In genomic region chr17:56172517-56172982, GRCh38 we compare ENCODE assay signal across 13 cellular contexts. TPM values are rescaled to one million over a fixed set of nuclear protein-coding genes. Genes with fewer than 3 reads are reported as not detected.
DNase-seq lines count a peak whose midpoint lies in the region; ATAC-seq and TF ChIP-seq lines count a peak whose summit lies in the region.
"Had no signal": no experiment of that assay in that cellular context is flagged by ENCODE, and none has a peak within 500 bp of the region (broad histone marks: within the 10 kb centered on the region; RNA-seq: fewer than 3 reads in every experiment).

No MANE protein-coding gene starts in this region.

- in situ Hi-C loops in G401 (cut with HindIII; ENCODE audit: low sequenced_read_pairs), result no loop called here

- H3K9me3 ChIP-seq in right atrium auricular region (no peaks in the 10 kb centered on the region), lower lobe of right lung (no peaks in the 10 kb centered on the region), suprapubic skin (no peaks in the 10 kb centered on the region)
- H3K9me3 ChIP-seq: body of pancreas had no signal

- WGBS in suprapubic skin, result 30% methylated on average over 5 of the region's 5 CpGs

- H3K27ac Mint-ChIP-seq in Calu3 (ENCODE audit: unreplicated experiment), result no peak overlapping the region

- CTCF ChIA-PET in Calu3 (lab: Charles Lee), result no interaction called here

- H3K27me3 Mint-ChIP-seq in Calu3 (ENCODE audit: unreplicated experiment), result no peaks in the 10 kb centered on the region

- peak; percentile 88 for ATAC-seq in Right ventricle myocardium superior (ENCODE audit: poor library complexity)
- ATAC-seq in lower lobe of right lung, result peak; percentile 82 to 87
- ATAC-seq in activated CD4-positive, CD25-positive, alpha-beta regulatory T cell treated with anti-CD3 and anti-CD28 coated beads, Interleukin-2, amount 50 U/mL, for 24 hours, result no peak
- ATAC-seq: body of pancreas had no signal

- H3K9me3 Mint-ChIP-seq in Calu3 (ENCODE audit: low read depth, unreplicated experiment), result no peaks in the 10 kb centered on the region

- no TSS peak for BruUV-seq in Calu3 (replicated peaks; lab: Mats Ljungman, UMichigan)

- H3K36me3 ChIP-seq in right atrium auricular region (no peaks in the 10 kb centered on the region), lower lobe of right lung (no peaks in the 10 kb centered on the region), suprapubic skin (no peaks in the 10 kb centered on the region)

- TF ChIP-seq CTCF in right atrium auricular region (IDR thresholded peaks at IDR 0.05) (no peak), lower lobe of right lung (IDR thresholded peaks at IDR 0.05) (no peak), suprapubic skin (IDR thresholded peaks at IDR 0.05) (no peak), Calu3 (IDR thresholded peaks at IDR 0.05; ENCODE audit: unreplicated experiment) (no peak)

- DNase-seq in Right ventricle myocardium superior (peak; percentile 43), right atrium auricular region (ENCODE audit: low spot score) (no peak), RPMI7951 (ENCODE audit: low read depth) (peak; percentile 11), lower lobe of right lung (peak; percentile 66), suprapubic skin (ENCODE audit: low spot score in 2 of 2) (no peak), Calu3 (no peak), G401 (ENCODE audit: low spot score) (no peak)
- DNase-seq: GOT3, Kasumi-1 had no signal

- H3K4me3 ChIP-seq in right atrium auricular region (no peak overlapping the region), lower lobe of right lung (no peak overlapping the region), suprapubic skin (no peak overlapping the region)
- H3K4me3 ChIP-seq: body of pancreas had no signal

- TF ChIP-seq EP300 in suprapubic skin (IDR thresholded peaks at IDR 0.05), result no peak

- peaks cover 0 to 7% of the 10 kb centered on the region in 2 donors for H3K4me1 ChIP-seq in right atrium auricular region
- no peaks in the 10 kb centered on the region for H3K4me1 ChIP-seq in lower lobe of right lung
- H3K4me1 ChIP-seq in suprapubic skin, result no peaks in the 10 kb centered on the region
- H3K4me1 ChIP-seq: body of pancreas had no signal

- no peak overlapping the region for H3K4me3 Mint-ChIP-seq in Calu3 (ENCODE audit: low read depth, unreplicated experiment)

- TF ChIP-seq POLR2A in suprapubic skin (IDR thresholded peaks at IDR 0.05), result no peak

- peak overlapping the region in 1 of 2 donors; percentile 55 for H3K27ac ChIP-seq in right atrium auricular region
- no peak overlapping the region for H3K27ac ChIP-seq in lower lobe of right lung
- H3K27ac ChIP-seq in suprapubic skin, result no peak overlapping the region
- H3K27ac ChIP-seq: body of pancreas had no signal

- H3K27me3 ChIP-seq in right atrium auricular region, result no peaks in the 10 kb centered on the region
- no peaks in the 10 kb centered on the region for H3K27me3 ChIP-seq in lower lobe of right lung (ENCODE audit: low read depth)
- H3K27me3 ChIP-seq in suprapubic skin, result no peaks in the 10 kb centered on the region
- H3K27me3 ChIP-seq: body of pancreas had no signal

- intact Hi-C loops in Right ventricle myocardium superior (cut with DNase I) (no loop called here), lower lobe of right lung (cut with DNase I) (no loop called here), Calu3 (cut with micrococcal nuclease; ENCODE audit: unreplicated experiment) (no loop called here)

- no peaks in the 10 kb centered on the region for H3K4me1 Mint-ChIP-seq in Calu3 (ENCODE audit: low read depth, unreplicated experiment)

- no peaks in the 10 kb centered on the region for H3K36me3 Mint-ChIP-seq in Calu3 (ENCODE audit: insufficient read depth, unreplicated experiment)

RNA-seq across cellular contexts. Expression of gene ANKFN1, which starts 19.3 kb away (rescaled TPM):
- total RNA-seq in Right ventricle myocardium superior (not detected), right atrium auricular region (under 1 TPM in 1 of 2 donors, not detected in 1; 0.67 TPM), lower lobe of right lung (4.3 TPM), suprapubic skin (1 to 10 TPM in 3 of 4 donors, under 1 TPM in 1; 0.81 to 3.1 (median 1.7) TPM), Calu3 (2022) (not detected in 2 replicates)
- 1.1 and 2.2 TPM in 2 replicates for total RNA-seq in RPMI7951 (2014; rRNA removed; shearing (Covaris generic))
- not detected in 2 replicates for total RNA-seq in G401 (2014; rRNA removed; shearing (Covaris generic))
- total RNA-seq: kidney epithelial cell, osteocyte had no signal

Comparison
In these comparisons a context has a peak if more than half of its experiments do, and no peak if none do; other contexts are left out.
1. DNase-seq: peak in Right ventricle myocardium superior (single experiment), RPMI7951 (single experiment) and lower lobe of right lung (single experiment); none in right atrium auricular region (single experiment), suprapubic skin (0 of 2), Calu3 (single experiment) and G401 (single experiment).
2. ATAC-seq: peak in Right ventricle myocardium superior (single experiment) and lower lobe of right lung (2 of 2); none in activated CD4-positive, CD25-positive, alpha-beta regulatory T cell treated with anti-CD3 and anti-CD28 coated beads, Interleukin-2, amount 50 U/mL, for 24 hours (0 of 2).